ENCODE assay signal across 1 cellular context in genomic region chr7:105224884-105225651, GRCh38.
TF ChIP-seq lines count a peak whose summit lies in the region.

No MANE protein-coding gene starts in this region.

TF ChIP-seq in HCT116, 20 proteins besides CTCF, POLR2A, EP300 and RAD21 (continued from another document):
- TF ChIP-seq, protein P1, sequence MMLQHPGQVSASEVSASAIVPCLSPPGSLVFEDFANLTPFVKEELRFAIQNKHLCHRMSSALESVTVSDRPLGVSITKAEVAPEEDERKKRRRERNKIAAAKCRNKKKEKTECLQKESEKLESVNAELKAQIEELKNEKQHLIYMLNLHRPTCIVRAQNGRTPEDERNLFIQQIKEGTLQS (IDR thresholded peaks at IDR 0.05), result no peak; the same call in 1 of the 2 replicates
- TF ChIP-seq SIN3A (IDR thresholded peaks at IDR 0.05; ENCODE audit: low read depth) (no peak), EZH2 (IDR thresholded peaks at IDR 0.05) (no peak), ELF1 (IDR thresholded peaks at IDR 0.05; ENCODE audit: borderline replicate concordance, low read depth) (peak; percentile 31; the same call in 1 of the 2 replicates), FOSL1 (IDR thresholded peaks at IDR 0.05; ENCODE audit: low read depth) (peak; percentile 81), YY1 (IDR thresholded peaks at IDR 0.05; ENCODE audit: extremely low read depth, insufficient replicate concordance, low read depth, low read length) (peak; percentile 62), CEBPB (IDR thresholded peaks at IDR 0.05; ENCODE audit: low read depth) (peak; percentile 31; the same call in 1 of the 2 replicates), CBX3 (IDR thresholded peaks at IDR 0.05; ENCODE audit: low read depth) (peak; percentile 93), SP1 (IDR thresholded peaks at IDR 0.05; ENCODE audit: low read depth) (peak; percentile 26; the same call in 1 of the 2 replicates), POLR2AphosphoS5 (IDR thresholded peaks at IDR 0.05; ENCODE audit: low read depth, low read length) (no peak; the same call in 1 of the 2 replicates), SRF (IDR thresholded peaks at IDR 0.05; ENCODE audit: low read depth) (0 out of 2 replicates have a peak, but pooled peaks have one; percentile 39), ZBTB33 (IDR thresholded peaks at IDR 0.05; ENCODE audit: extremely low read depth, insufficient replicate concordance, low read length) (no peak), JUND (IDR thresholded peaks at IDR 0.05) (peak; percentile 74), ZFX (IDR thresholded peaks at IDR 0.05) (no peak), TCF7L2 (IDR thresholded peaks at IDR 0.05; ENCODE audit: borderline replicate concordance, extremely low read depth, insufficient read depth, insufficient read length) (no peak), EGR1 (IDR thresholded peaks at IDR 0.05; ENCODE audit: low read depth) (0 out of 2 replicates have a peak, but pooled peaks have one; percentile 14), EZH2phosphoT487 (IDR thresholded peaks at IDR 0.05; ENCODE audit: borderline replicate concordance) (no peak), ZNF274 (IDR thresholded peaks at IDR 0.05; ENCODE audit: low read depth, low read length) (no peak)
- TF ChIP-seq, protein P2, sequence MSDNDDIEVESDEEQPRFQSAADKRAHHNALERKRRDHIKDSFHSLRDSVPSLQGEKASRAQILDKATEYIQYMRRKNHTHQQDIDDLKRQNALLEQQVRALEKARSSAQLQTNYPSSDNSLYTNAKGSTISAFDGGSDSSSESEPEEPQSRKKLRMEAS (IDR thresholded peaks at IDR 0.05), result no peak
